ENCODE assay signal across 13 cellular contexts in genomic region chr1:8652607-8653046, GRCh38.
A peak's percentile ranks its signal among the peaks of the same experiment; 100 is the strongest.
DNase-seq lines count a peak whose midpoint lies in the region; ATAC-seq and TF ChIP-seq lines count a peak whose summit lies in the region.
"Had no signal": no experiment of that assay in that cellular context is flagged by ENCODE, and none has a peak within 500 bp of the region (broad histone marks: within the 10 kb centered on the region; RNA-seq: fewer than 3 reads in every experiment).

No MANE protein-coding gene starts in this region.

- peaks cover 38% of the 10 kb centered on the region for H3K4me1 Mint-ChIP-seq in activated CD4-positive, alpha-beta T cell treated with anti-CD3 and anti-CD28 coated beads, Interleukin-2, amount 10 ng/mL, durations not matched to agents 24 days and 14 days
- peaks cover 36% of the 10 kb centered on the region for H3K4me1 Mint-ChIP-seq in WTC11
- H3K4me1 Mint-ChIP-seq in stimulated activated effector memory CD8-positive, alpha-beta T cell treated with anti-CD3 and anti-CD28 coated beads, Interleukin-12 subunit alpha, Interleukin-12 subunit beta, amount 100 ng/mL, for 72 hours = peaks cover 33% of the 10 kb centered on the region

- peaks cover 5% of the 10 kb centered on the region for H3K36me3 ChIP-seq in left ventricle myocardium inferior
- H3K36me3 ChIP-seq: brain microvascular endothelial cell had no signal

- DNase-seq in activated CD4-positive, alpha-beta T cell treated with anti-CD3 and anti-CD28 coated beads, Interleukin-2, amount 10 ng/mL, durations not matched to agents 24 days and 14 days = no peak
- DNase-seq in activated CD4-positive, alpha-beta T cell treated with anti-CD3 and anti-CD28 coated beads, Interleukin-2, amount 50 U/mL, for 48 hours = no peak
- DNase-seq in WTC11 (ENCODE audit: low spot score) = no peak
- no peak for DNase-seq in left ventricle myocardium inferior
- DNase-seq in stimulated activated effector memory CD8-positive, alpha-beta T cell treated with anti-CD3 and anti-CD28 coated beads, Interleukin-12 subunit alpha, Interleukin-12 subunit beta, amount 100 ng/mL, for 72 hours (ENCODE audit: low spot score in 2 of 2) = no peak
- DNase-seq in left lobe of liver (ENCODE audit: low spot score) = no peak
- DNase-seq: activated CD8-positive, alpha-beta memory T cell treated with anti-CD3 and anti-CD28 coated beads, Interleukin-2, amount 10 ng/mL, durations not matched to agents 7 days and 5 days; brain microvascular endothelial cell; NCI-H1092; NCI-H748 treated with DMSO at 0.1 percent for 48 hours; stomach had no signal

- H3K27ac Mint-ChIP-seq in activated CD4-positive, alpha-beta T cell treated with anti-CD3 and anti-CD28 coated beads, Interleukin-2, amount 10 ng/mL, durations not matched to agents 24 days and 14 days = peak overlapping the region; percentile 84
- H3K27ac Mint-ChIP-seq in WTC11 = peak overlapping the region; percentile 44
- H3K27ac Mint-ChIP-seq in stimulated activated effector memory CD8-positive, alpha-beta T cell treated with anti-CD3 and anti-CD28 coated beads, Interleukin-12 subunit alpha, Interleukin-12 subunit beta, amount 100 ng/mL, for 72 hours = peak overlapping the region; percentile 82

- H3K9me3 ChIP-seq in left ventricle myocardium inferior (replicated peaks) = no peaks in the 10 kb centered on the region
- H3K9me3 ChIP-seq: stomach had no signal

- no peaks in the 10 kb centered on the region for H3K9me3 Mint-ChIP-seq in activated CD4-positive, alpha-beta T cell treated with anti-CD3 and anti-CD28 coated beads, Interleukin-2, amount 10 ng/mL, durations not matched to agents 24 days and 14 days
- no peaks in the 10 kb centered on the region for H3K9me3 Mint-ChIP-seq in WTC11
- H3K9me3 Mint-ChIP-seq in stimulated activated effector memory CD8-positive, alpha-beta T cell treated with anti-CD3 and anti-CD28 coated beads, Interleukin-12 subunit alpha, Interleukin-12 subunit beta, amount 100 ng/mL, for 72 hours = no peaks in the 10 kb centered on the region

- intact Hi-C loops in activated CD4-positive, alpha-beta T cell treated with anti-CD3 and anti-CD28 coated beads, Interleukin-2, amount 10 ng/mL, durations not matched to agents 24 days and 14 days (cut with micrococcal nuclease) = no loop called here
- intact Hi-C loops in left ventricle myocardium inferior (cut with micrococcal nuclease) = no loop called here

- H3K36me3 Mint-ChIP-seq in activated CD4-positive, alpha-beta T cell treated with anti-CD3 and anti-CD28 coated beads, Interleukin-2, amount 10 ng/mL, durations not matched to agents 24 days and 14 days (ENCODE audit: low read depth) = peaks cover 39% of the 10 kb centered on the region
- H3K36me3 Mint-ChIP-seq in WTC11 = peaks cover 27% of the 10 kb centered on the region
- peaks cover 20% of the 10 kb centered on the region for H3K36me3 Mint-ChIP-seq in stimulated activated effector memory CD8-positive, alpha-beta T cell treated with anti-CD3 and anti-CD28 coated beads, Interleukin-12 subunit alpha, Interleukin-12 subunit beta, amount 100 ng/mL, for 72 hours

- ATAC-seq in WTC11 (no peak), GM19452 (IDR thresholded peaks at IDR 0.05; ENCODE audit: unreplicated experiment) (no peak), GM19467 (IDR thresholded peaks at IDR 0.05; ENCODE audit: unreplicated experiment) (no peak), left lobe of liver (no peak)
- ATAC-seq in stimulated activated effector memory CD8-positive, alpha-beta T cell treated with anti-CD3 and anti-CD28 coated beads, Interleukin-12 subunit alpha, Interleukin-12 subunit beta, amount 100 ng/mL, for 72 hours = peak; percentile 71
- ATAC-seq: activated CD8-positive, alpha-beta memory T cell treated with anti-CD3 and anti-CD28 coated beads, Interleukin-2, amount 10 ng/mL, durations not matched to agents 7 days and 5 days had no signal

- no peak overlapping the region for H3K4me3 Mint-ChIP-seq in activated CD4-positive, alpha-beta T cell treated with anti-CD3 and anti-CD28 coated beads, Interleukin-2, amount 10 ng/mL, durations not matched to agents 24 days and 14 days
- no peak overlapping the region for H3K4me3 Mint-ChIP-seq in WTC11
- H3K4me3 Mint-ChIP-seq in stimulated activated effector memory CD8-positive, alpha-beta T cell treated with anti-CD3 and anti-CD28 coated beads, Interleukin-12 subunit alpha, Interleukin-12 subunit beta, amount 100 ng/mL, for 72 hours = peak overlapping the region; percentile 27
- H3K4me3 Mint-ChIP-seq: activated CD8-positive, alpha-beta memory T cell treated with anti-CD3 and anti-CD28 coated beads, Interleukin-2, amount 10 ng/mL, durations not matched to agents 7 days and 5 days had no signal

- no peaks in the 10 kb centered on the region for H3K27me3 ChIP-seq in left ventricle myocardium inferior (ENCODE audit: low read depth)
- H3K27me3 ChIP-seq: brain microvascular endothelial cell, stomach had no signal

- no peak for TF ChIP-seq CTCF in WTC11 (IDR thresholded peaks at IDR 0.05)
- no peak for TF ChIP-seq CTCF in left ventricle myocardium inferior (IDR thresholded peaks at IDR 0.05; ENCODE audit: borderline replicate concordance)

- POLR2A ChIA-PET in WTC11 (lab: Charles Lee) = no interaction called here

- peak overlapping the region; percentile 70 for H3K27ac ChIP-seq in left ventricle myocardium inferior (replicated peaks)
- H3K27ac ChIP-seq: brain microvascular endothelial cell, stomach had no signal

- H3K4me1 ChIP-seq in left ventricle myocardium inferior = peaks cover 44% of the 10 kb centered on the region

- H3K4me3 ChIP-seq in left ventricle myocardium inferior = peak overlapping the region; percentile 2
- H3K4me3 ChIP-seq: stomach had no signal

- CTCF ChIA-PET in WTC11 (lab: Charles Lee) = no interaction called here

- H3K27me3 Mint-ChIP-seq in activated CD4-positive, alpha-beta T cell treated with anti-CD3 and anti-CD28 coated beads, Interleukin-2, amount 10 ng/mL, durations not matched to agents 24 days and 14 days = no peaks in the 10 kb centered on the region
- H3K27me3 Mint-ChIP-seq in WTC11 (ENCODE audit: low read depth) = no peaks in the 10 kb centered on the region
- H3K27me3 Mint-ChIP-seq: activated CD8-positive, alpha-beta memory T cell treated with anti-CD3 and anti-CD28 coated beads, Interleukin-2, amount 10 ng/mL, durations not matched to agents 7 days and 5 days had no signal

TF ChIP-seq in WTC11, 78 proteins besides CTCF, POLR2A, EP300 and RAD21 (continues in another document):
- no peak for TF ChIP-seq NFATC4 (CRISPR knock-in tag; IDR thresholded peaks at IDR 0.05)
- no peak for TF ChIP-seq ETV6 (CRISPR knock-in tag; IDR thresholded peaks at IDR 0.05)
- TF ChIP-seq EMX1 (CRISPR knock-in tag; IDR thresholded peaks at IDR 0.05) = no peak
- TF ChIP-seq HMGXB4 (CRISPR knock-in tag; IDR thresholded peaks at IDR 0.05) = no peak
- TF ChIP-seq ATF3 (CRISPR knock-in tag; conservative IDR thresholded peaks at IDR 0.05) = no peak
- TF ChIP-seq ZNF671 (CRISPR knock-in tag; IDR thresholded peaks at IDR 0.05) = no peak
- TF ChIP-seq FOXP4 (CRISPR knock-in tag; IDR thresholded peaks at IDR 0.05) = no peak
- no peak for TF ChIP-seq E2F1 (CRISPR knock-in tag; IDR thresholded peaks at IDR 0.05)
- TF ChIP-seq CREM (CRISPR knock-in tag; IDR thresholded peaks at IDR 0.05) = no peak
